16 cellular contexts compared by ENCODE assay signal in the genomic region with DNA sequence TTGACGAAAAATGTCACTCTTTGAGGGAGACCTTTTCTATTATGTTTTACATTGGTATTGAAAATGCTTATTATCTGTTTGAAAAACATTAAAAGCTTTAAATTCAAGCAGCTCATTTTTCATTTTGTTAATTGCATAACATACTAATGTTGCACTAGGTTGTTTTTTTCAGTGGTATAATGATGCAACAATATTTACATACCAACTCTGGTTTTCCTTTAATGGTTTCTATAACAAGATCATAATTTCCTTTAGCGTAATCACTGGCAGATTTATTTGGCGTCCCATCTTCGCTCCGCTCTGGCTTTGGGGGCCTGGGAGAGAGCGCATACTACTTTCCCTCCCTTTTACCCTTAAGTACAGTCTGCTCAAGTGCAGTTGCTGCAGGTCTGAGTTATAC.
DNase-seq lines count a peak whose midpoint lies in the region; TF ChIP-seq lines count a peak whose summit lies in the region.
"Had no signal": no experiment of that assay in that cellular context is flagged by ENCODE, and none has a peak within 500 bp of the region (broad histone marks: within the 10 kb centered on the region; RNA-seq: fewer than 3 reads in every experiment).

No MANE protein-coding gene starts in this region.

- H3K4me1 Mint-ChIP-seq in glutamatergic neuron (ENCODE audit: low read depth, unreplicated experiment): peaks cover 43% of the 10 kb centered on the region
- H3K4me1 Mint-ChIP-seq: B cell; CD4-positive, CD25-positive, alpha-beta regulatory T cell had no signal

- peak overlapping the region; percentile 88 for H3K27ac Mint-ChIP-seq in glutamatergic neuron (ENCODE audit: unreplicated experiment)
- H3K27ac Mint-ChIP-seq: B cell; CD4-positive, CD25-positive, alpha-beta regulatory T cell; CD8-positive, alpha-beta T cell; HFFc6 had no signal

- DNase-seq in NCI-H2171 treated with DMSO at 0.1 percent for 48 hours (lab: John Stamatoyannopoulos, UW): peak; percentile 42
- no peak for DNase-seq in NCI-H2171 (lab: John Stamatoyannopoulos, UW)
- peak; percentile 84 for DNase-seq in NCI-H1694 (lab: John Stamatoyannopoulos, UW)
- DNase-seq in NCI-H446 treated with DMSO at 0.1 percent for 48 hours (lab: John Stamatoyannopoulos, UW): peak; percentile 75
- DNase-seq in glutamatergic neuron: no peak
- no peak for DNase-seq in NCI-H2107 treated with DMSO at 0.1 percent for 48 hours (lab: John Stamatoyannopoulos, UW; ENCODE audit: unreplicated experiment)
- no peak for DNase-seq in stimulated activated naive CD4-positive, alpha-beta T cell (lab: John Stamatoyannopoulos, UW)
- no peak for DNase-seq in ureter (ENCODE audit: low spot score)
- DNase-seq: Caco-2; CD4-positive, CD25-positive, alpha-beta regulatory T cell; CD8-positive, alpha-beta T cell; DMS153; DND-41; GOT3; HFFc6 had no signal

- no peaks in the 10 kb centered on the region for H3K27me3 Mint-ChIP-seq in glutamatergic neuron (ENCODE audit: unreplicated experiment)
- H3K27me3 Mint-ChIP-seq: B cell; CD4-positive, CD25-positive, alpha-beta regulatory T cell had no signal

- H3K4me3 Mint-ChIP-seq in glutamatergic neuron (ENCODE audit: unreplicated experiment): no peak overlapping the region
- H3K4me3 Mint-ChIP-seq: B cell; CD4-positive, CD25-positive, alpha-beta regulatory T cell; CD8-positive, alpha-beta T cell; HFFc6 had no signal

- no peak for TF ChIP-seq CTCF in glutamatergic neuron (IDR thresholded peaks at IDR 0.05; ENCODE audit: partially characterized antibody, unreplicated experiment)

- H3K9me3 Mint-ChIP-seq in glutamatergic neuron (ENCODE audit: unreplicated experiment): no peaks in the 10 kb centered on the region

- H3K36me3 Mint-ChIP-seq in glutamatergic neuron (ENCODE audit: unreplicated experiment): no peaks in the 10 kb centered on the region
- H3K36me3 Mint-ChIP-seq: CD4-positive, CD25-positive, alpha-beta regulatory T cell; CD8-positive, alpha-beta T cell had no signal

Comparison
In these comparisons a context has a peak if more than half of its experiments do, and no peak if none do; other contexts are left out.
1. DNase-seq: peak in NCI-H2171 treated with DMSO at 0.1 percent for 48 hours (single experiment), NCI-H1694 (single experiment) and NCI-H446 treated with DMSO at 0.1 percent for 48 hours (single experiment); none in NCI-H2171 (single experiment), glutamatergic neuron (single experiment), NCI-H2107 treated with DMSO at 0.1 percent for 48 hours (single experiment), stimulated activated naive CD4-positive, alpha-beta T cell (0 of 6) and ureter (single experiment).